Comparison of ENCODE assay signal across 24 cellular contexts in the genomic region with DNA sequence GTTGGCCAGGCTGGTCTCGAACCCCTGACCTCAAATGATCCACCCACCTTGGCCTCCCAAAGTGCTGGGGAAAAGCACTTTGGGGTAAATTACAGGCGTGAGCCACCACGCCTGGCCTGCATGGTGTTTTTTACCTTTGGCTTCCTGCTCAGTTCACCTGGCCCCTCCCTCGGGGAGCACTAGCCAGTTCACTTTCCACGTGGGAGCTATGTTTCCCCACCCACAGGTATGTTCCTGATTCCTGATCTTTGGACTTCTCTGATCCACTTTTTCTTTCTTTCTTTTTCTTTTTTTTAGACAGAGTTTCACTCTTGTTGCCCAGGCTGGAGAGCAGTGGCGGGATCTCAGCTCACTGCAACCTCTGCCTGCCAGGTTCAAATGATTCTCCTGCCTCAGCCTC. TPM values are rescaled to one million over a fixed set of nuclear protein-coding genes. Genes with fewer than 3 reads are reported as not detected.
"Had no signal": no experiment of that assay in that cellular context is flagged by ENCODE, and none has a peak within 500 bp of the region (broad histone marks: within the 10 kb centered on the region; RNA-seq: fewer than 3 reads in every experiment).

No MANE protein-coding gene starts in this region.

- H3K36me3 ChIP-seq: left lung, neural progenitor cell had no signal

- H3K4me1 ChIP-seq: foreskin keratinocyte, neural progenitor cell had no signal

- DNase-seq: activated CD4-positive, alpha-beta memory T cell treated with anti-CD3 and anti-CD28 coated beads, Interleukin-2, amount 10 ng/mL, durations not matched to agents 7 days and 5 days; activated CD4-positive, alpha-beta T cell treated with anti-CD3 and anti-CD28 coated beads for 1 hour; activated CD4-positive, alpha-beta T cell treated with anti-CD3 and anti-CD28 coated beads, Interleukin-2, amount 10 ng/mL, durations not matched to agents 7 days and 5 days; activated CD8-positive, alpha-beta memory T cell treated with anti-CD3 and anti-CD28 coated beads, Interleukin-2, amount 50 U/mL, for 48 hours; activated gamma-delta T cell; activated naive CD4-positive, alpha-beta T cell treated with anti-CD3 and anti-CD28 coated beads, Interleukin-2, amount 10 ng/mL, durations not matched to agents 7 days and 5 days; activated naive CD8-positive, alpha-beta T cell treated with anti-CD3 and anti-CD28 coated beads, Interleukin-2, amount 10 ng/mL, durations not matched to agents 7 days and 5 days; activated T-cell treated with anti-CD3 and anti-CD28 coated beads, Interleukin-2, amount 50 U/mL, for 24 hours; foreskin keratinocyte; heart left ventricle; left lung; naive thymus-derived CD8-positive, alpha-beta T cell; occipital lobe; stimulated activated CD4-positive, alpha-beta T cell treated with anti-CD3 and anti-CD28 coated beads, Interleukin-1b, Interleukin-23, amount 100 ng/mL, for 48 hours; stimulated activated CD4-positive, alpha-beta T cell treated with anti-CD3 and anti-CD28 coated beads, Interleukin-4, amount 100 ng/mL, for 4 hours; stimulated activated naive B cell treated with anti-CD40 and anti-IgM and Interleukin-4, amounts not matched to agents 10 μg/mL and 1 μg/mL and 100 μg/mL, for 72 hours; T-helper 9 cell had no signal

- H3K9me3 ChIP-seq: esophagus muscularis mucosa, left lung had no signal

- H3K27me3 ChIP-seq: esophagus muscularis mucosa, heart left ventricle, left lung, neural progenitor cell had no signal

- H3K27ac ChIP-seq: esophagus muscularis mucosa, foreskin keratinocyte, heart left ventricle, left lung, neural progenitor cell had no signal

- ATAC-seq: foreskin keratinocyte; heart left ventricle; left lung; naive thymus-derived CD8-positive, alpha-beta T cell; right cardiac atrium; stimulated activated naive B cell treated with anti-CD40 and anti-IgM and Interleukin-4, amounts not matched to agents 10 μg/mL and 1 μg/mL and 100 μg/mL, for 72 hours; WTC11 had no signal

- H3K4me3 ChIP-seq: esophagus muscularis mucosa, heart left ventricle, left lung, lung, neural progenitor cell had no signal

- FAIRE-seq: astrocyte, urothelium cell line had no signal

RNA-seq across cellular contexts. Expression of a gene that starts 15.8 kb away (rescaled TPM):
- total RNA-seq: activated CD4-positive, alpha-beta memory T cell treated with anti-CD3 and anti-CD28 coated beads, Interleukin-2, amount 10 ng/mL, durations not matched to agents 7 days and 5 days; activated CD4-positive, alpha-beta T cell treated with anti-CD3 and anti-CD28 coated beads, Interleukin-2, amount 10 ng/mL, durations not matched to agents 7 days and 5 days; naive thymus-derived CD8-positive, alpha-beta T cell had no signal
- polyA plus RNA-seq: naive thymus-derived CD8-positive, alpha-beta T cell had no signal
